In genomic region chr4:80264825-80265224, GRCh38 we compare ENCODE assay signal across 20 cellular contexts. TPM values are rescaled to one million over a fixed set of nuclear protein-coding genes. Genes with fewer than 3 reads are reported as not detected.
A peak's percentile ranks its signal among the peaks of the same experiment; 100 is the strongest.
DNase-seq lines count a peak whose midpoint lies in the region; ATAC-seq and TF ChIP-seq lines count a peak whose summit lies in the region.
"Had no signal": no experiment of that assay in that cellular context is flagged by ENCODE, and none has a peak within 500 bp of the region (broad histone marks: within the 10 kb centered on the region; RNA-seq: fewer than 3 reads in every experiment).

No MANE protein-coding gene starts in this region.

- peaks cover 48% of the 10 kb centered on the region for H3K4me1 Mint-ChIP-seq in nephron

- intact Hi-C loops in IMR-90 (cut with micrococcal nuclease) = loop anchor here (5.0 kb wide), 3 partner anchors 57 to 1313 kb away; no protein-coding TSS in a partner anchor
- intact Hi-C loops in adrenal gland (cut with DNase I) = no loop called here

- peak overlapping the region; percentile 62; the same call in 1 of the 2 replicates for H3K18ac ChIP-seq in IMR-90 (ENCODE audit: low read depth, low read length)

- POLR2A ChIA-PET in AG04449 (lab: Yijun Ruan, JAX) = interaction anchor here (1.1 to 2.5 kb wide), 6 partner anchors 9 to 62 kb away, joined by 3 to 43 read pairs (median 14); no protein-coding TSS in a partner anchor
- POLR2A ChIA-PET in IMR-90 (lab: Charles Lee; ENCODE audit: unreplicated experiment) = interaction anchor here (1.2 to 1.3 kb wide), 2 partner anchors 27 to 30 kb away, joined by 4 to 5 read pairs; no protein-coding TSS in a partner anchor

- H4K5ac ChIP-seq in IMR-90 (ENCODE audit: low read depth, low read length) = peak overlapping the region; percentile 42; the same call in 1 of the 2 replicates

- in situ Hi-C loops in IMR-90 (cut with MboI; ENCODE audit: low sequenced_read_pairs) = loop anchor here (5.0 kb wide), 1 partner anchor 43 kb away; no protein-coding TSS in a partner anchor
- in situ Hi-C loops in GM13976 (cut with MboI; ENCODE audit: low sequenced_read_pairs, unreplicated experiment) = no loop called here

- H4K8ac ChIP-seq in IMR-90 (ENCODE audit: low read depth in 2 of 2, low read length in 2 of 2) = peak overlapping the region; percentile 14 to 44; a peak in 2 of 4 replicates

- H3K4me3 Mint-ChIP-seq in nephron = peak overlapping the region; percentile 88 to 94 (median 89)
- H3K4me3 Mint-ChIP-seq: activated naive CD4-positive, alpha-beta T cell treated with anti-CD3 and anti-CD28 coated beads, Interleukin-2, amount 10 ng/mL, durations not matched to agents 7 days and 5 days had no signal

- no TSS peak for BruUV-seq in IMR-90 (replicated peaks; lab: Mats Ljungman, UMichigan)

- peak overlapping the region; percentile 91 for H3K4me2 ChIP-seq in IMR-90 (ENCODE audit: low read depth, low read length)

- H3K23ac ChIP-seq in IMR-90 (ENCODE audit: low read depth, low read length) = peak overlapping the region; percentile 94

- H2BK5ac ChIP-seq in IMR-90 (ENCODE audit: low read depth, low read length, poor library complexity, severe bottlenecking) = peak overlapping the region; percentile 95

- H2BK120ac ChIP-seq in IMR-90 (ENCODE audit: low read depth, low read length) = peak overlapping the region; percentile 92

- peaks cover 5 to 22% of the 10 kb centered on the region in 2 experiments for H3K79me1 ChIP-seq in IMR-90 (ENCODE audit: low read depth in 1 of 2, low read length in 2 of 2)

- H3K27ac ChIP-seq in IMR-90 (ENCODE audit: insufficient read depth, low read length) = no peak overlapping the region
- H3K27ac ChIP-seq in adrenal gland = no peak overlapping the region
- H3K27ac ChIP-seq: suprapubic skin, uterus had no signal

- peak overlapping the region; percentile 1 for H2AK9ac ChIP-seq in IMR-90 (replicated peaks; ENCODE audit: low read depth, low read length, poor library complexity)

- H3K4ac ChIP-seq in IMR-90 (ENCODE audit: low read depth, low read length) = peak overlapping the region; percentile 75

- peaks cover 97% of the 10 kb centered on the region for H3K27me3 Mint-ChIP-seq in nephron (ENCODE audit: low read depth)

- dilution Hi-C loops in IMR-90 (cut with HindIII; ENCODE audit: low sequenced_read_pairs, unreplicated experiment) = no loop called here

- H3K9ac ChIP-seq in IMR-90 (ENCODE audit: low read depth, low read length) = no peak overlapping the region

- no peak overlapping the region for H3K27ac Mint-ChIP-seq in nephron
- H3K27ac Mint-ChIP-seq: activated naive CD4-positive, alpha-beta T cell treated with anti-CD3 and anti-CD28 coated beads, Interleukin-2, amount 10 ng/mL, durations not matched to agents 7 days and 5 days; CD14-positive monocyte; H9 had no signal

- no peak overlapping the region for H2AFZ ChIP-seq in IMR-90 (replicated peaks; ENCODE audit: low read length, poor library complexity)

- CTCF ChIA-PET in AG04449 (lab: Yijun Ruan, JAX) (interaction anchor here (1.2 to 2.1 kb wide), 4 partner anchors 9 to 49 kb away, joined by 4 to 16 read pairs (median 8); no protein-coding TSS in a partner anchor), IMR-90 (lab: Yijun Ruan, JAX) (interaction anchor here (1.1 to 2.6 kb wide), 3 partner anchors 11 to 50 kb away, joined by 3 to 8 read pairs (median 4); no protein-coding TSS in a partner anchor)

- peak overlapping the region; percentile 74 for H3K14ac ChIP-seq in IMR-90 (replicated peaks; ENCODE audit: low read depth, low read length)

- no CpG with 5 or more reads among the region's 1 CpG for WGBS in IMR-90 (ENCODE audit: extremely low coverage in 2 of 2, insufficient read length in 1 of 2), 2 experiments
- 13 to 29% (median 26%) methylated on average over 1 of the region's 1 CpG for WGBS in adrenal gland, 4 donors

- H2BK15ac ChIP-seq in IMR-90 (ENCODE audit: low read depth, low read length) = peak overlapping the region; percentile 64

- no peak for TF ChIP-seq RAD21 in IMR-90 (IDR thresholded peaks at IDR 0.05; ENCODE audit: low read length)

- H3K36me3 Mint-ChIP-seq in nephron (ENCODE audit: low read depth) = peaks cover 6% of the 10 kb centered on the region
- H3K36me3 Mint-ChIP-seq: activated naive CD4-positive, alpha-beta T cell treated with anti-CD3 and anti-CD28 coated beads, Interleukin-2, amount 10 ng/mL, durations not matched to agents 7 days and 5 days; naive thymus-derived CD8-positive, alpha-beta T cell had no signal

- H3K9me1 ChIP-seq in IMR-90 (ENCODE audit: insufficient read depth, low read length) = peaks cover 9% of the 10 kb centered on the region; the same call in 1 of the 2 replicates

- ATAC-seq in IMR-90 (ENCODE audit: low read depth) (no peak), GM19023 (IDR thresholded peaks at IDR 0.05; ENCODE audit: unreplicated experiment) (no peak)
- ATAC-seq: naive thymus-derived CD8-positive, alpha-beta T cell had no signal

- H2AK5ac ChIP-seq in IMR-90 (ENCODE audit: low read depth, low read length) = peak overlapping the region; percentile 38

- peaks cover 4% of the 10 kb centered on the region; the same call in 1 of the 2 replicates for H3K36me3 ChIP-seq in IMR-90 (ENCODE audit: control insufficient read depth, insufficient read depth, low read length)
- no peaks in the 10 kb centered on the region for H3K36me3 ChIP-seq in adrenal gland (replicated peaks in 1 of 2)
- H3K36me3 ChIP-seq: suprapubic skin, uterus had no signal

- H4K91ac ChIP-seq in IMR-90 (ENCODE audit: insufficient read depth, low read depth, low read length) = peak overlapping the region; percentile 76

- no peak for DNase-seq in AG04449 (ENCODE audit: low read depth, low spot score)
- no peak for DNase-seq in IMR-90
- no peak for DNase-seq in epithelial cell of proximal tubule (ENCODE audit: low read depth)
- DNase-seq in GM13976 (ENCODE audit: low spot score) = no peak
- DNase-seq in H4 (ENCODE audit: low spot score) = no peak
- no peak for DNase-seq in adrenal gland
- DNase-seq: activated naive CD4-positive, alpha-beta T cell treated with anti-CD3 and anti-CD28 coated beads, Interleukin-2, amount 10 ng/mL, durations not matched to agents 7 days and 5 days; activated T-cell treated with anti-CD3 and anti-CD28 coated beads, Interleukin-2, amount 50 U/mL, for 48 hours; aorta; H9; naive thymus-derived CD8-positive, alpha-beta T cell; Right ventricle myocardium superior; stimulated activated CD4-positive, alpha-beta T cell treated with anti-CD3 and anti-CD28 coated beads, Interleukin-1b, Interleukin-23, amount 100 ng/mL, for 48 hours; uterus had no signal

- TF ChIP-seq POLR2A in IMR-90 (IDR thresholded peaks at IDR 0.05; ENCODE audit: low read depth, low read length) (no peak), adrenal gland (IDR thresholded peaks at IDR 0.05) (no peak)

- H3K27me3 ChIP-seq in IMR-90 (ENCODE audit: control insufficient read depth, insufficient read depth, low read length) (no peaks in the 10 kb centered on the region), adrenal gland (peaks cover 50% of the 10 kb centered on the region)

- no peaks in the 10 kb centered on the region for H3K9me3 ChIP-seq in IMR-90 (ENCODE audit: control insufficient read depth, insufficient read depth, low read length)
- H3K9me3 ChIP-seq in adrenal gland (replicated peaks in 1 of 3) = no peaks in the 10 kb centered on the region
- H3K9me3 ChIP-seq: suprapubic skin, uterus had no signal

- TF ChIP-seq CTCF in AG04449 (IDR thresholded peaks at IDR 0.05; ENCODE audit: insufficient read depth, low read length, missing control alignments) = no peak
- TF ChIP-seq CTCF in IMR-90 (conservative IDR thresholded peaks at IDR 0.05; ENCODE audit: low read depth, low read length) = no peak
- no peak for TF ChIP-seq CTCF in epithelial cell of proximal tubule (conservative IDR thresholded peaks at IDR 0.05; ENCODE audit: low read depth, low read length)
- no peak for TF ChIP-seq CTCF in nephron (IDR thresholded peaks at IDR 0.05; ENCODE audit: unreplicated experiment in 3 of 3)
- TF ChIP-seq CTCF in GM13976 (IDR thresholded peaks at IDR 0.05; ENCODE audit: borderline replicate concordance, control extremely low read depth, extremely low read depth, insufficient read depth, missing control alignments) = no peak
- no peak for TF ChIP-seq CTCF in adrenal gland (IDR thresholded peaks at IDR 0.05)

- H4K20me1 ChIP-seq in IMR-90 (ENCODE audit: insufficient read depth, low read length) = peaks cover 19% of the 10 kb centered on the region; the same call in 1 of the 2 replicates

- H2BK20ac ChIP-seq in IMR-90 (ENCODE audit: low read depth, low read length) = peak overlapping the region; percentile 68

- H3K56ac ChIP-seq in IMR-90 (ENCODE audit: extremely low read depth, insufficient read depth, low read length) = peak overlapping the region; percentile 22; the same call in 1 of the 2 replicates

- peaks cover 6% of the 10 kb centered on the region for H3K4me1 ChIP-seq in IMR-90 (ENCODE audit: control insufficient read depth, insufficient read depth, low read length)
- peaks cover 0 to 12% of the 10 kb centered on the region in 2 donors for H3K4me1 ChIP-seq in adrenal gland (replicated peaks in 1 of 2)
- H3K4me1 ChIP-seq: uterus had no signal

- peak overlapping the region; percentile 92 for H3K4me3 ChIP-seq in AG04449 (ENCODE audit: low read depth, low read length)
- no peak overlapping the region for H3K4me3 ChIP-seq in IMR-90 (ENCODE audit: insufficient read depth, low read depth, low read length)
- peak overlapping the region; percentile 80 for H3K4me3 ChIP-seq in epithelial cell of proximal tubule (ENCODE audit: low read depth, low read length)
- H3K4me3 ChIP-seq in adrenal gland = no peak overlapping the region

- H3K9me3 Mint-ChIP-seq in nephron = peaks cover 7% of the 10 kb centered on the region
- H3K9me3 Mint-ChIP-seq: activated naive CD4-positive, alpha-beta T cell treated with anti-CD3 and anti-CD28 coated beads, Interleukin-2, amount 10 ng/mL, durations not matched to agents 7 days and 5 days; H9 had no signal

TF ChIP-seq in IMR-90, 13 proteins besides CTCF, POLR2A, EP300 and RAD21:
- TF ChIP-seq MAFK (IDR thresholded peaks at IDR 0.05; ENCODE audit: low read depth, low read length) = no peak
- no peak for TF ChIP-seq MAZ (IDR thresholded peaks at IDR 0.05; ENCODE audit: borderline replicate concordance, low read depth, low read length)
- no peak for TF ChIP-seq RCOR1 (IDR thresholded peaks at IDR 0.05; ENCODE audit: insufficient replicate concordance, low read length)
- no peak for TF ChIP-seq FOS (IDR thresholded peaks at IDR 0.05; ENCODE audit: low read depth, low read length)
- TF ChIP-seq CHD1 (IDR thresholded peaks at IDR 0.05; ENCODE audit: low read depth, low read length) = no peak
- no peak for TF ChIP-seq MXI1 (IDR thresholded peaks at IDR 0.05; ENCODE audit: borderline replicate concordance, low read depth, low read length)

RNA-seq across cellular contexts. Expression of gene FGF5, which starts 1.6 kb away (rescaled TPM):
- total RNA-seq in IMR-90 (2012; rRNA removed) (18.6 and 35.8 TPM in 2 replicates), epithelial cell of proximal tubule (2.3 and 5.8 TPM in 2 replicates), adrenal gland (not detected)
- polyA plus RNA-seq in IMR-90 (2012; rRNA removed) (42.1 and 77.7 TPM in 2 replicates), adrenal gland (not detected)
- 11.3 and 17.6 TPM in 2 replicates for polyA plus RNA-seq in IMR-90 (2012; cell fraction: cytosol; rRNA removed)
- 10.5 and 16.3 TPM in 2 replicates for polyA plus RNA-seq in IMR-90 (2012; cell fraction: nucleus; rRNA removed; ENCODE audit: low replicate concordance)
- total RNA-seq in H4 (2014; rRNA removed; shearing (Covaris generic)) = 0.76 and 1.3 TPM in 2 replicates
- total RNA-seq: activated CD8-positive, alpha-beta memory T cell treated with anti-CD3 and anti-CD28 coated beads for 36 hours; H9; mesenteric fat pad; naive thymus-derived CD8-positive, alpha-beta T cell had no signal
- polyA plus RNA-seq: aorta; CD14-positive monocyte; naive thymus-derived CD8-positive, alpha-beta T cell had no signal

Comparison
In these comparisons a context has a peak if more than half of its experiments do, and no peak if none do; other contexts are left out.
1. H3K4me3 ChIP-seq: peak in AG04449 (single experiment) and epithelial cell of proximal tubule (single experiment); none in IMR-90 (single experiment) and adrenal gland (0 of 4).